In genomic region chr17:59656624-59657023, GRCh38 we compare ENCODE assay signal across 8 cellular contexts. TPM values are rescaled to one million over a fixed set of nuclear protein-coding genes. Genes with fewer than 3 reads are reported as not detected.
DNase-seq lines count a peak whose midpoint lies in the region; ATAC-seq and TF ChIP-seq lines count a peak whose summit lies in the region.
"Not testable (repeated sequence)": the region's sequence is repeated elsewhere in the genome, so short reads cannot be mapped to it uniquely, and the experiment has no call there.

No MANE protein-coding gene starts in this region.

- H3K9me3 ChIP-seq in lower lobe of right lung: not testable (repeated sequence)

- H3K36me3 Mint-ChIP-seq in HFFc6 (ENCODE audit: low read depth): peaks cover 63% of the 10 kb centered on the region

- H3K4me3 ChIP-seq in lower lobe of right lung: not testable (repeated sequence)

- not testable (repeated sequence) for H3K4me1 ChIP-seq in lower lobe of right lung

- peaks cover 98% of the 10 kb centered on the region for H3K36me3 ChIP-seq in lower lobe of right lung

- TF ChIP-seq CTCF in HFFc6 (IDR thresholded peaks at IDR 0.05); lower lobe of right lung (IDR thresholded peaks at IDR 0.05): not testable (repeated sequence)

- intact Hi-C loops in lower lobe of right lung (cut with DNase I): not testable (repeated sequence)

- not testable (repeated sequence) for H3K27me3 Mint-ChIP-seq in HFFc6 (ENCODE audit: insufficient read depth)

- H3K27me3 ChIP-seq in lower lobe of right lung (ENCODE audit: low read depth): not testable (repeated sequence)

- peak overlapping the region; percentile 51 for H3K27ac Mint-ChIP-seq in HFFc6

- not testable (repeated sequence) for H3K4me3 Mint-ChIP-seq in HFFc6

- H3K27ac ChIP-seq in lower lobe of right lung: not testable (repeated sequence)

- DNase-seq in CD1c-positive myeloid dendritic cell (ENCODE audit: extremely low spot score): peak; percentile 79
- peak; percentile 91 for DNase-seq in HFFc6
- DNase-seq in MV-4-11 (lab: John Stamatoyannopoulos, UW): peak; percentile 86
- DNase-seq in SIG-M5 (lab: John Stamatoyannopoulos, UW): peak; percentile 36
- DNase-seq in brain pericyte (ENCODE audit: low read depth, low spot score): peak; percentile 16
- peak; percentile 94 for DNase-seq in fibroblast of peridontal ligament (ENCODE audit: extremely low read depth)
- peak; percentile 44 for DNase-seq in lower lobe of right lung
- DNase-seq in stromal cell of bone marrow (ENCODE audit: low read depth): peak; percentile 87

- peak; percentile 38 to 54 for ATAC-seq in lower lobe of right lung

- H3K4me1 Mint-ChIP-seq in HFFc6 (ENCODE audit: low read depth): peaks cover 65% of the 10 kb centered on the region

- not testable (repeated sequence) for H3K9me3 Mint-ChIP-seq in HFFc6

RNA-seq across cellular contexts. Expression of gene CLTC, which starts 36.9 kb away (rescaled TPM):
- total RNA-seq in HFFc6 (2021; fragmentation: NEBNext Ultra II Directional; extraction: Animal tissue kit (Norgen Biotek cat#: 25700)): 100 to 1,000 TPM; 354 to 460 (median 397) TPM
- total RNA-seq in lower lobe of right lung: 220 TPM

RNA-seq across cellular contexts. Expression of gene PTRH2, which starts 50.6 kb away (rescaled TPM):
- 10 to 100 TPM; 20.7 to 31.8 (median 23.0) TPM for total RNA-seq in HFFc6 (2021; fragmentation: NEBNext Ultra II Directional; extraction: Animal tissue kit (Norgen Biotek cat#: 25700))
- 16.7 TPM for total RNA-seq in lower lobe of right lung

RNA-seq across cellular contexts. Expression of gene VMP1, which starts 50.8 kb away (rescaled TPM):
- total RNA-seq in HFFc6 (2021; fragmentation: NEBNext Ultra II Directional; extraction: Animal tissue kit (Norgen Biotek cat#: 25700)): 100 to 1,000 TPM; 121 to 155 (median 149) TPM
- 176 TPM for total RNA-seq in lower lobe of right lung

Comparison
In these comparisons a context has a peak if more than half of its experiments do, and no peak if none do; other contexts are left out.
1. DNase-seq: peak in every context shown above with its lines; median percentile 94 in fibroblast of peridontal ligament; 91 in HFFc6; 87 in stromal cell of bone marrow; 86 in MV-4-11; 79 in CD1c-positive myeloid dendritic cell; 44 in lower lobe of right lung; 36 in SIG-M5; 16 in brain pericyte.